In genomic region chr1:15618685-15619525, GRCh38 we compare ENCODE assay signal across 8 cellular contexts. TPM values are rescaled to one million over a fixed set of nuclear protein-coding genes. Genes with fewer than 3 reads are reported as not detected.
A peak's percentile ranks its signal among the peaks of the same experiment; 100 is the strongest.
DNase-seq lines count a peak whose midpoint lies in the region; ATAC-seq, FAIRE-seq and TF ChIP-seq lines count a peak whose summit lies in the region.

No MANE protein-coding gene starts in this region.

- POLR2A ChIA-PET in A549 (lab: Yijun Ruan, JAX): interaction anchor here (0.7 to 5.5 kb wide), 3 partner anchors 16 to 217 kb away, joined by 6 to 24 read pairs (median 9); partner anchors contain the start of gene AGMAT

- no peaks in the 10 kb centered on the region for H3K9me3 ChIP-seq in A549
- H3K9me3 ChIP-seq in adipocyte (ENCODE audit: control insufficient read depth, low read length): no peaks in the 10 kb centered on the region
- no peaks in the 10 kb centered on the region for H3K9me3 ChIP-seq in kidney (ENCODE audit: control insufficient read depth in 1 of 2, low read length in 2 of 2)
- H3K9me3 ChIP-seq in thoracic aorta: no peaks in the 10 kb centered on the region

- no peaks in the 10 kb centered on the region for H3K36me3 Mint-ChIP-seq in HFFc6 (ENCODE audit: low read depth)

- intact Hi-C loops in kidney (cut with DNase I): no loop called here

- no peaks in the 10 kb centered on the region for H3K9me3 Mint-ChIP-seq in HFFc6

- H3K4me3 ChIP-seq in A549: peak overlapping the region; percentile 83
- peak overlapping the region; percentile 99 for H3K4me3 ChIP-seq in adipocyte (ENCODE audit: low read length)
- H3K4me3 ChIP-seq in kidney (ENCODE audit: low read length in 2 of 2): peak overlapping the region; percentile 92 to 97
- H3K4me3 ChIP-seq in thoracic aorta: peak overlapping the region; percentile 87

- FAIRE-seq in A549 (lab: Jason Lieb, UNC) (no peak), kidney (lab: Jason Lieb, UNC) (no peak)

- CTCF ChIA-PET in A549 (lab: Yijun Ruan, JAX): interaction anchor here (1.3 to 1.6 kb wide), 3 partner anchors 11 to 30 kb away, joined by 3 to 4 read pairs (median 4); no protein-coding TSS in a partner anchor

- H3K4me1 Mint-ChIP-seq in HFFc6 (ENCODE audit: low read depth): peaks cover 54% of the 10 kb centered on the region

- peak overlapping the region; percentile 95 for H3K27ac Mint-ChIP-seq in HFFc6

- no peak for TF ChIP-seq POLR2A in A549 (IDR thresholded peaks at IDR 0.05; ENCODE audit: low read length)

- peaks cover 4% of the 10 kb centered on the region; the same call in 1 of the 2 replicates for H3K27me3 Mint-ChIP-seq in HFFc6 (ENCODE audit: insufficient read depth)

- TF ChIP-seq EP300 in A549 (IDR thresholded peaks at IDR 0.05): no peak

- DNase-seq in A549 (ENCODE audit: low read depth in 1 of 2, low spot score in 1 of 2): peak in 1 of 2 experiments; percentile 44
- peak; percentile 56 for DNase-seq in HFFc6
- DNase-seq in adipocyte (ENCODE audit: low read depth): peak; percentile 94
- DNase-seq in kidney: no peak
- no peak for DNase-seq in thoracic aorta (ENCODE audit: low spot score)
- no peak for DNase-seq in activated gamma-delta T cell treated with Interleukin-2 at 50 U/mL for 16 hours
- no peak for DNase-seq in stimulated activated CD4-positive, alpha-beta T cell treated with anti-CD3 and anti-CD28 coated beads, Interleukin-12 subunit alpha, Interleukin-12 subunit beta, amount 100 ng/mL, for 4 hours
- DNase-seq in T1000 (lab: John Stamatoyannopoulos, UW): no peak

- H3K27ac ChIP-seq in A549 (peak overlapping the region; percentile 90 to 99), kidney (ENCODE audit: low read depth in 2 of 2, low read length in 2 of 2) (peak overlapping the region; percentile 91 to 97), thoracic aorta (peak overlapping the region; percentile 91 to 93)

- no peak for TF ChIP-seq RAD21 in A549 (conservative IDR thresholded peaks at IDR 0.05 in 1 of 2, IDR thresholded peaks at IDR 0.05 in 1 of 2)

- H3K36me3 ChIP-seq in adipocyte (ENCODE audit: control insufficient read depth, insufficient read depth, low read length, severe bottlenecking): no peaks in the 10 kb centered on the region
- no peaks in the 10 kb centered on the region for H3K36me3 ChIP-seq in kidney (ENCODE audit: control insufficient read depth in 1 of 2, insufficient read depth in 2 of 2, low read length in 2 of 2)
- H3K36me3 ChIP-seq in thoracic aorta: no peaks in the 10 kb centered on the region

- H3K4me2 ChIP-seq in A549: peak overlapping the region; percentile 88

- H3K9ac ChIP-seq in adipocyte (ENCODE audit: low read length) (peak overlapping the region; percentile 100), kidney (ENCODE audit: low read length in 2 of 2) (peak overlapping the region; percentile 71 to 93)

- ATAC-seq in A549 (no peak), thoracic aorta (ENCODE audit: insufficient number of reproducible peaks, low FRiP score, low read depth) (no peak)

- WGBS in A549 (ENCODE audit: missing lambda C conversion rate): 77% methylated on average over 26 of the region's 26 CpGs

- TF ChIP-seq CTCF in A549 (IDR thresholded peaks at IDR 0.05): no peak
- no peak; the same call in 1 of the 2 replicates for TF ChIP-seq CTCF in HFFc6 (IDR thresholded peaks at IDR 0.05)
- TF ChIP-seq CTCF in kidney (IDR thresholded peaks at IDR 0.05; ENCODE audit: borderline replicate concordance, extremely low read depth, insufficient read depth): no peak
- TF ChIP-seq CTCF in thoracic aorta (IDR thresholded peaks at IDR 0.05): no peak

- H3K4me3 Mint-ChIP-seq in HFFc6: peak overlapping the region; percentile 91

- peaks cover 41% of the 10 kb centered on the region for H3K4me1 ChIP-seq in A549
- H3K4me1 ChIP-seq in adipocyte (ENCODE audit: control insufficient read depth, insufficient read depth, low read length): peaks cover 57% of the 10 kb centered on the region
- peaks cover 9 to 19% of the 10 kb centered on the region in 2 donors for H3K4me1 ChIP-seq in kidney (ENCODE audit: control insufficient read depth in 1 of 2, insufficient read depth in 1 of 2, low read depth in 1 of 2, low read length in 2 of 2)
- peaks cover 20 to 40% of the 10 kb centered on the region in 2 donors for H3K4me1 ChIP-seq in thoracic aorta (ENCODE audit: control insufficient read depth in 1 of 2, low read depth in 2 of 2)

- no peaks in the 10 kb centered on the region for H3K27me3 ChIP-seq in adipocyte (replicated peaks; ENCODE audit: control insufficient read depth, insufficient read depth, low read length)
- no peaks in the 10 kb centered on the region for H3K27me3 ChIP-seq in thoracic aorta (replicated peaks; ENCODE audit: insufficient read depth)

TF ChIP-seq in A549, 52 proteins besides CTCF, POLR2A, EP300 and RAD21:
- TF ChIP-seq HDAC2 (IDR thresholded peaks at IDR 0.05): no peak
- TF ChIP-seq CEBPB (IDR thresholded peaks at IDR 0.05): peak; percentile 70 to 75
- no peak for TF ChIP-seq FOSB (CRISPR knock-in tag; IDR thresholded peaks at IDR 0.05)
- TF ChIP-seq MYC (IDR thresholded peaks at IDR 0.05; ENCODE audit: borderline replicate concordance, low read length): 0 out of 2 replicates have a peak, but pooled peaks have one; percentile 22

RNA-seq across cellular contexts. Expression of gene DDI2, which starts 1.6 kb away (rescaled TPM):
- polyA plus RNA-seq in A549 (2011; rRNA removed) (8.6 and 11.1 TPM in 2 replicates), A549 (2017; fragmentation: RNase III; extraction: RNeasy Plus Mini Kit Qiagen cat#74134 plus additional on column Dnase treatment) (5.5 to 7.0 TPM (median 6.3 TPM) in 3 replicates), kidney (ENCODE audit: insufficient read depth, low read depth, low replicate concordance) (4.0 TPM)
- 2.7 and 3.3 TPM in 2 replicates for polyA plus RNA-seq in A549 (2012; cell fraction: cytosol; rRNA removed)
- polyA plus RNA-seq in A549 (2012; cell fraction: nucleus; rRNA removed): 3.1 and 3.9 TPM in 2 replicates
- polyA minus RNA-seq in A549 (2011; rRNA and poly(A)+ RNA removed): 17.7 and 20.1 TPM in 2 replicates
- 10 to 100 TPM; 11.6 to 15.3 (median 13.3) TPM for total RNA-seq in HFFc6 (2021; fragmentation: NEBNext Ultra II Directional; extraction: Animal tissue kit (Norgen Biotek cat#: 25700))
- total RNA-seq in kidney (28.3 TPM), thoracic aorta (10 to 100 TPM; 19.6 to 37.5 TPM)

RNA-seq across cellular contexts. Expression of gene AGMAT, which starts 34.1 kb away (rescaled TPM):
- 10.3 and 10.7 TPM in 2 replicates for polyA plus RNA-seq in A549 (2011; rRNA removed)
- 7.4 and 10.1 TPM in 2 replicates for polyA plus RNA-seq in A549 (2012; cell fraction: cytosol; rRNA removed)
- polyA plus RNA-seq in A549 (2012; cell fraction: nucleus; rRNA removed): 4.5 and 6.1 TPM in 2 replicates
- polyA plus RNA-seq in A549 (2017; fragmentation: RNase III; extraction: RNeasy Plus Mini Kit Qiagen cat#74134 plus additional on column Dnase treatment): 11.9 to 13.1 TPM (median 12.9 TPM) in 3 replicates
- polyA minus RNA-seq in A549 (2011; rRNA and poly(A)+ RNA removed): 11.0 and 11.9 TPM in 2 replicates
- under 1 TPM in 3 of 6 experiments, not detected in 3; 0.07 to 0.14 (median 0.09) TPM for total RNA-seq in HFFc6 (2021; fragmentation: NEBNext Ultra II Directional; extraction: Animal tissue kit (Norgen Biotek cat#: 25700))
- 6.2 TPM for total RNA-seq in kidney
- 119 TPM for polyA plus RNA-seq in kidney (ENCODE audit: insufficient read depth, low read depth, low replicate concordance)
- under 1 TPM in 1 of 2 donors, not detected in 1; 0.21 TPM for total RNA-seq in thoracic aorta

Comparison
In these comparisons a context has a peak if more than half of its experiments do, and no peak if none do; other contexts are left out.
1. DNase-seq: peak in HFFc6 (single experiment) and adipocyte (single experiment); none in kidney (single experiment), thoracic aorta (single experiment), activated gamma-delta T cell treated with Interleukin-2 at 50 U/mL for 16 hours (single experiment), stimulated activated CD4-positive, alpha-beta T cell treated with anti-CD3 and anti-CD28 coated beads, Interleukin-12 subunit alpha, Interleukin-12 subunit beta, amount 100 ng/mL, for 4 hours (single experiment) and T1000 (single experiment).
2. Peak in every context shown above with its lines, with median percentiles within 50 percentile points of each other: H3K27ac ChIP-seq and H3K4me3 ChIP-seq.